Comparison of ENCODE assay signal across 16 cellular contexts in the genomic region with DNA sequence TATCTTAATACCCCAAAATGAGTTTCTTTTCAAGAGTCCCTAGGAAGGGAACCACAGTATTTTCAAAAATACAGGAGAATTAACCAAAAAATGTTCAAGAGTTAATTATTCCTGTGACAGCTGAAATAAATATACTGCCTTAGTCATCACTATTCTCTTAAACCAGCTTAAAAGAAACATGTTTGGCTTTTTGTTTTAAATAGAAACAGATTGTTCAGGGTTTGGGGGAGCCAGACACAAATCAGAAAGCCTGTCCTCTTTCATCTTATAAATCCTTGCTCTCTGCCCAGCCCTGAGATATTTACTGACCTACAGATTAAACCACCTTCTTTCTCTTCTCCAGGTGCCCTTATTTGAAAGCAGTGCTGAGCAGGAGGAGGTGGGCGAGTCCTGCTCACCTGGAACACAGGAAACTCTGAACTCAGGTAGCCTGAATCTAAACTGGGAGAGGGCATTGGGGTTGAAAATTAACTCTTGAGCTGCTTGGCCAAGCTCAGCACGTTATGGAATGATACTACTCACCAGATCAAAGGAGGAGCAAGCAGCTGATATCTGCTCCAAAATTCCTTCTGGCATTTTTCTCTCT.
DNase-seq lines count a peak whose midpoint lies in the region; ATAC-seq and TF ChIP-seq lines count a peak whose summit lies in the region.
"Had no signal": no experiment of that assay in that cellular context is flagged by ENCODE, and none has a peak within 500 bp of the region (broad histone marks: within the 10 kb centered on the region; RNA-seq: fewer than 3 reads in every experiment).

No MANE protein-coding gene starts in this region.

- H3K36me3 Mint-ChIP-seq in mesothelial cell of epicardium: peaks cover 1% of the 10 kb centered on the region
- no peaks in the 10 kb centered on the region for H3K36me3 Mint-ChIP-seq in T-cell
- H3K36me3 Mint-ChIP-seq: CD4-positive, alpha-beta memory T cell had no signal

- TF ChIP-seq CTCF in mesothelial cell of epicardium (IDR thresholded peaks at IDR 0.05; ENCODE audit: unreplicated experiment): no peak

- CTCF ChIA-PET in T-cell (lab: Charles Lee): no interaction called here

- POLR2A ChIA-PET in T-cell (lab: Charles Lee): no interaction called here

- no peak for ATAC-seq in T-cell (replicated peaks in 1 of 4)
- ATAC-seq: Right ventricle myocardium inferior had no signal

- peak overlapping the region; percentile 80 for H3K27ac Mint-ChIP-seq in mesothelial cell of epicardium
- H3K27ac Mint-ChIP-seq in T-cell: no peak overlapping the region
- H3K27ac Mint-ChIP-seq: CD4-positive, alpha-beta memory T cell had no signal

- peaks cover 30% of the 10 kb centered on the region for H3K4me1 Mint-ChIP-seq in mesothelial cell of epicardium
- no peaks in the 10 kb centered on the region for H3K4me1 Mint-ChIP-seq in T-cell
- H3K4me1 Mint-ChIP-seq: CD4-positive, alpha-beta memory T cell had no signal

- H3K4me3 Mint-ChIP-seq in mesothelial cell of epicardium (no peak overlapping the region), T-cell (no peak overlapping the region)
- H3K4me3 Mint-ChIP-seq: CD4-positive, alpha-beta memory T cell had no signal

- DNase-seq in GM03348 (ENCODE audit: low spot score) (peak; percentile 13), RPMI7951 (ENCODE audit: low read depth) (peak; percentile 34), fibroblast of gingiva (ENCODE audit: low read depth) (peak; percentile 26), mesothelial cell of epicardium (ENCODE audit: low spot score in 2 of 2, unreplicated experiment in 2 of 2) (no peak), T-cell (no peak), iPS-NIHi11 (ENCODE audit: low spot score) (no peak)
- no peak for DNase-seq in stimulated activated CD4-positive, alpha-beta T cell treated with anti-CD3 and anti-CD28 coated beads, Interleukin-12 subunit alpha, Interleukin-12 subunit beta, amount 100 ng/mL, for 4 hours
- DNase-seq: CD4-positive, alpha-beta memory T cell; HCEC 1CT; IMR-90; NCI-H1436 treated with DMSO at 0.1 percent for 48 hours; NCI-H2081 treated with DMSO at 0.1 percent for 48 hours; NCI-H345; NCI-H526 treated with DMSO at 0.1 percent for 48 hours; NK-92 treated with Interleukin-12 subunit alpha and Interleukin-12 subunit beta, amount 100 ng/mL, for 24 hours had no signal

- H3K9me3 Mint-ChIP-seq in mesothelial cell of epicardium: peaks cover 3% of the 10 kb centered on the region
- H3K9me3 Mint-ChIP-seq in T-cell: no peaks in the 10 kb centered on the region

- no peaks in the 10 kb centered on the region for H3K27me3 Mint-ChIP-seq in mesothelial cell of epicardium (ENCODE audit: low read depth)
- H3K27me3 Mint-ChIP-seq in T-cell: peaks cover 21 to 28% of the 10 kb centered on the region in 2 donors

Comparison
In these comparisons a context has a peak if more than half of its experiments do, and no peak if none do; other contexts are left out.
1. DNase-seq: peak in GM03348 (single experiment), RPMI7951 (single experiment) and fibroblast of gingiva (single experiment); none in mesothelial cell of epicardium (0 of 2), stimulated activated CD4-positive, alpha-beta T cell treated with anti-CD3 and anti-CD28 coated beads, Interleukin-12 subunit alpha, Interleukin-12 subunit beta, amount 100 ng/mL, for 4 hours (single experiment), T-cell (0 of 34) and iPS-NIHi11 (single experiment).